Comparison of ENCODE assay signal across 19 cellular contexts in the genomic region with DNA sequence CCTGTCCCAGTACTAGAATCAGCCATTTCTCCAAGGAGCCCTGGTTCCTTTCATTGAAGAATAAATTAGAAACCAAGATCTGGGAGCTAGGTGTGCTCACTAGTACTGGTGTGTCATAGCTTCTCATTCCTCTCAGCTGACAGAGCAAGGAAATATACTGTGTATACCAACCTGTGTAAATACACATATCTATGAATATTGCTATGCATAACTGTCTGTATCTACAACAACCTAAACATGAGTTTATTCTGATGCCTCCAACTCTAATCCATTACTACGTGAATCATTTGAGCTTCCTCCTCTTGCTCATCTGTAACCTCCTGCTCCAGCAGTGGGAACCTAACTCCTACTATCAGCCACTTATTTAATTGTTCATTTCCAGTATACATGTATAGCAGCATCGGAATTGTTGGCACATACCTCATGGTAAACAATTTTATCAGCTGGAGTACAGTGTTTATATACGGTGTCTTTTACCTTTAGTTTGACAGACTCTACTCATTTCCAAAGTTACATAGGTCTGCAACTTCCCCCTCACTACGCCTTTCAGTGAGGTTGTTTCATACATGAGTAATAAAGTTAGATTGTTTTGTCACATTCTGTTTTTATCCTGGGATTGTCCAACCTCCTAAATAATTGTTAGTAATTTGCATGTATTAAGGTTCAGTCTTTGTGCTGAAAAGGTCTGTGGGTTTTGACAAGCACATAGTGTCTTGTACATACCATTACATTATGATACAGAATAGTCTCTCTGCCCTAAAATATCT. TPM values are rescaled to one million over a fixed set of nuclear protein-coding genes. Genes with fewer than 3 reads are reported as not detected.
DNase-seq lines count a peak whose midpoint lies in the region; ATAC-seq lines count a peak whose summit lies in the region.
"Had no signal": no experiment of that assay in that cellular context is flagged by ENCODE, and none has a peak within 500 bp of the region (broad histone marks: within the 10 kb centered on the region; RNA-seq: fewer than 3 reads in every experiment).

No MANE protein-coding gene starts in this region.

- intact Hi-C loops in activated T-helper 1 cell treated with anti-CD3 and anti-CD28 coated beads, Interleukin-12 subunit alpha, Interleukin-12 subunit beta, Interleukin-2, Interleukin-4 antibody, amounts not matched to agents 30 ng/mL and 10 ng/mL and 1 ng/mL, durations not matched to agents 14 hours and 24 hours and 36 hours (cut with micrococcal nuclease): loop anchor here (2.0 kb wide), 1 partner anchor 71 kb away; the partner anchor contains the start of gene HMGB2

- peak; percentile 7 for DNase-seq in RKO (ENCODE audit: low spot score)
- DNase-seq in AG08395 (ENCODE audit: low spot score): no peak
- DNase-seq in NCI-H2227 treated with DMSO at 0.1 percent for 48 hours (lab: John Stamatoyannopoulos, UW): no peak
- DNase-seq in activated T-helper 1 cell treated with anti-CD3 and anti-CD28 coated beads, Interleukin-12 subunit alpha, Interleukin-12 subunit beta, Interleukin-2, Interleukin-4 antibody, amounts not matched to agents 30 ng/mL and 10 ng/mL and 1 ng/mL, durations not matched to agents 14 hours and 24 hours and 36 hours (ENCODE audit: low spot score): no peak
- DNase-seq in NCI-H1930 (lab: John Stamatoyannopoulos, UW): no peak
- DNase-seq: BE2C; effector CD8-positive, alpha-beta T cell; foreskin fibroblast; NCI-H2171; OCI-M1; sigmoid colon; stomach; SW 1271 had no signal

- no peak overlapping the region for H3K27ac Mint-ChIP-seq in activated T-helper 1 cell treated with anti-CD3 and anti-CD28 coated beads, Interleukin-12 subunit alpha, Interleukin-12 subunit beta, Interleukin-2, Interleukin-4 antibody, amounts not matched to agents 30 ng/mL and 10 ng/mL and 1 ng/mL, durations not matched to agents 14 hours and 24 hours and 36 hours
- H3K27ac Mint-ChIP-seq: GM23338, memory B cell had no signal

- H3K4me1 Mint-ChIP-seq in activated T-helper 1 cell treated with anti-CD3 and anti-CD28 coated beads, Interleukin-12 subunit alpha, Interleukin-12 subunit beta, Interleukin-2, Interleukin-4 antibody, amounts not matched to agents 30 ng/mL and 10 ng/mL and 1 ng/mL, durations not matched to agents 14 hours and 24 hours and 36 hours (ENCODE audit: low read depth): peaks cover 11% of the 10 kb centered on the region
- H3K4me1 Mint-ChIP-seq: GM23338, memory B cell had no signal

- ATAC-seq in GM18511 (IDR thresholded peaks at IDR 0.05; ENCODE audit: unreplicated experiment) (peak; percentile 57), GM21360 (IDR thresholded peaks at IDR 0.05; ENCODE audit: unreplicated experiment) (peak; percentile 81), HG02938 (IDR thresholded peaks at IDR 0.05; ENCODE audit: unreplicated experiment) (peak; percentile 70)
- ATAC-seq: GM23338 had no signal

- H3K27me3 Mint-ChIP-seq in activated T-helper 1 cell treated with anti-CD3 and anti-CD28 coated beads, Interleukin-12 subunit alpha, Interleukin-12 subunit beta, Interleukin-2, Interleukin-4 antibody, amounts not matched to agents 30 ng/mL and 10 ng/mL and 1 ng/mL, durations not matched to agents 14 hours and 24 hours and 36 hours (ENCODE audit: insufficient read depth): no peaks in the 10 kb centered on the region
- H3K27me3 Mint-ChIP-seq: memory B cell had no signal

- H3K9me3 Mint-ChIP-seq in activated T-helper 1 cell treated with anti-CD3 and anti-CD28 coated beads, Interleukin-12 subunit alpha, Interleukin-12 subunit beta, Interleukin-2, Interleukin-4 antibody, amounts not matched to agents 30 ng/mL and 10 ng/mL and 1 ng/mL, durations not matched to agents 14 hours and 24 hours and 36 hours: no peaks in the 10 kb centered on the region
- H3K9me3 Mint-ChIP-seq: GM23338, memory B cell had no signal

- peaks cover 2% of the 10 kb centered on the region for H3K36me3 Mint-ChIP-seq in activated T-helper 1 cell treated with anti-CD3 and anti-CD28 coated beads, Interleukin-12 subunit alpha, Interleukin-12 subunit beta, Interleukin-2, Interleukin-4 antibody, amounts not matched to agents 30 ng/mL and 10 ng/mL and 1 ng/mL, durations not matched to agents 14 hours and 24 hours and 36 hours (ENCODE audit: low read depth)
- H3K36me3 Mint-ChIP-seq: memory B cell had no signal

- H3K4me3 Mint-ChIP-seq in activated T-helper 1 cell treated with anti-CD3 and anti-CD28 coated beads, Interleukin-12 subunit alpha, Interleukin-12 subunit beta, Interleukin-2, Interleukin-4 antibody, amounts not matched to agents 30 ng/mL and 10 ng/mL and 1 ng/mL, durations not matched to agents 14 hours and 24 hours and 36 hours: no peak overlapping the region
- H3K4me3 Mint-ChIP-seq: GM23338, memory B cell had no signal

RNA-seq across cellular contexts. Expression of gene SCRG1, which starts 7.1 kb away (rescaled TPM):
- total RNA-seq in activated T-helper 1 cell treated with anti-CD3 and anti-CD28 coated beads, Interleukin-12 subunit alpha, Interleukin-12 subunit beta, Interleukin-2, Interleukin-4 antibody, amounts not matched to agents 30 ng/mL and 10 ng/mL and 1 ng/mL, durations not matched to agents 14 hours and 24 hours and 36 hours: not detected in 2 replicates
- total RNA-seq: GM23338, MCF 10A had no signal

RNA-seq across cellular contexts. Expression of gene SAP30, which starts 35.3 kb away (rescaled TPM):
- total RNA-seq in activated T-helper 1 cell treated with anti-CD3 and anti-CD28 coated beads, Interleukin-12 subunit alpha, Interleukin-12 subunit beta, Interleukin-2, Interleukin-4 antibody, amounts not matched to agents 30 ng/mL and 10 ng/mL and 1 ng/mL, durations not matched to agents 14 hours and 24 hours and 36 hours: 29.3 and 30.9 TPM in 2 replicates
